In genomic region chr1:166947398-166948043, GRCh38 we compare ENCODE assay signal across 8 cellular contexts. TPM values are rescaled to one million over a fixed set of nuclear protein-coding genes. Genes with fewer than 3 reads are reported as not detected.
A peak's percentile ranks its signal among the peaks of the same experiment; 100 is the strongest.
DNase-seq lines count a peak whose midpoint lies in the region; ATAC-seq, FAIRE-seq and TF ChIP-seq lines count a peak whose summit lies in the region.

No MANE protein-coding gene starts in this region.

- no peak overlapping the region for H3K27ac Mint-ChIP-seq in stimulated activated memory B cell treated with anti-CD40 and anti-IgM and Interleukin-4, amounts not matched to agents 10 μg/mL and 1 μg/mL and 100 μg/mL, for 72 hours

- no peaks in the 10 kb centered on the region for H3K9me3 Mint-ChIP-seq in stimulated activated memory B cell treated with anti-CD40 and anti-IgM and Interleukin-4, amounts not matched to agents 10 μg/mL and 1 μg/mL and 100 μg/mL, for 72 hours

- peak; percentile 10 for DNase-seq in GDM1 (lab: John Stamatoyannopoulos, UW)
- DNase-seq in NB4 (ENCODE audit: low read depth): peak; percentile 67
- peak; percentile 64 for DNase-seq in brain microvascular endothelial cell
- peak; percentile 86 for DNase-seq in kidney
- DNase-seq in NOMO-1 treated with dmso at 0.1 percent for 144 hours (lab: John Stamatoyannopoulos, UW; ENCODE audit: unreplicated experiment): no peak
- no peak for DNase-seq in effector memory CD4-positive, alpha-beta T cell

- TF ChIP-seq CTCF in NB4 (IDR thresholded peaks at IDR 0.05; ENCODE audit: low read depth, low read length) (no peak), brain microvascular endothelial cell (IDR thresholded peaks at IDR 0.05; ENCODE audit: low read depth, low read length, missing control alignments) (no peak), kidney (IDR thresholded peaks at IDR 0.05; ENCODE audit: borderline replicate concordance, extremely low read depth, insufficient read depth) (no peak)

- no peak for FAIRE-seq in kidney (lab: Jason Lieb, UNC)

- H3K27ac ChIP-seq in brain microvascular endothelial cell (no peak overlapping the region), kidney (ENCODE audit: low read depth in 2 of 2, low read length in 2 of 2) (no peak overlapping the region)
- no peak overlapping the region for H3K27ac ChIP-seq in effector memory CD4-positive, alpha-beta T cell (ENCODE audit: insufficient read depth, low read length, poor library complexity, severe bottlenecking)

- no peak for TF ChIP-seq POLR2A in NB4 (IDR thresholded peaks at IDR 0.05; ENCODE audit: extremely low read depth, insufficient read length)

- H3K4me1 ChIP-seq in kidney (ENCODE audit: control insufficient read depth in 1 of 2, insufficient read depth in 1 of 2, low read depth in 1 of 2, low read length in 2 of 2): peaks cover 0 to 6% of the 10 kb centered on the region in 2 donors
- H3K4me1 ChIP-seq in effector memory CD4-positive, alpha-beta T cell (ENCODE audit: control insufficient read depth, insufficient read depth, low read length, poor library complexity, severe bottlenecking): no peaks in the 10 kb centered on the region

- peaks cover 66% of the 10 kb centered on the region for H3K27me3 Mint-ChIP-seq in stimulated activated memory B cell treated with anti-CD40 and anti-IgM and Interleukin-4, amounts not matched to agents 10 μg/mL and 1 μg/mL and 100 μg/mL, for 72 hours

- H3K36me3 ChIP-seq in brain microvascular endothelial cell (replicated peaks): no peaks in the 10 kb centered on the region
- no peaks in the 10 kb centered on the region for H3K36me3 ChIP-seq in kidney (ENCODE audit: control insufficient read depth in 1 of 2, insufficient read depth in 2 of 2, low read length in 2 of 2)
- H3K36me3 ChIP-seq in effector memory CD4-positive, alpha-beta T cell (ENCODE audit: control insufficient read depth, insufficient read depth, low read length): no peaks in the 10 kb centered on the region

- no peak overlapping the region for H3K4me3 ChIP-seq in NB4 (ENCODE audit: low read depth, low read length)
- H3K4me3 ChIP-seq in brain microvascular endothelial cell (ENCODE audit: low read depth, low read length): peak overlapping the region; percentile 37
- peak overlapping the region; percentile 41 to 45 for H3K4me3 ChIP-seq in kidney (ENCODE audit: low read length in 2 of 2)
- no peak overlapping the region for H3K4me3 ChIP-seq in effector memory CD4-positive, alpha-beta T cell (ENCODE audit: insufficient read depth, low read depth, low read length, poor library complexity, severe bottlenecking)

- H3K9ac ChIP-seq in kidney (ENCODE audit: low read length in 2 of 2): no peak overlapping the region

- H3K4me3 Mint-ChIP-seq in stimulated activated memory B cell treated with anti-CD40 and anti-IgM and Interleukin-4, amounts not matched to agents 10 μg/mL and 1 μg/mL and 100 μg/mL, for 72 hours: peak overlapping the region; percentile 67

- no peaks in the 10 kb centered on the region for H3K36me3 Mint-ChIP-seq in stimulated activated memory B cell treated with anti-CD40 and anti-IgM and Interleukin-4, amounts not matched to agents 10 μg/mL and 1 μg/mL and 100 μg/mL, for 72 hours

- H3K9me3 ChIP-seq in kidney (ENCODE audit: control insufficient read depth in 1 of 2, low read length in 2 of 2): no peaks in the 10 kb centered on the region
- no peaks in the 10 kb centered on the region for H3K9me3 ChIP-seq in effector memory CD4-positive, alpha-beta T cell (ENCODE audit: control insufficient read depth, low read length)

- peaks cover 11% of the 10 kb centered on the region for H3K27me3 ChIP-seq in brain microvascular endothelial cell (replicated peaks)
- peaks cover 6% of the 10 kb centered on the region for H3K27me3 ChIP-seq in effector memory CD4-positive, alpha-beta T cell (replicated peaks; ENCODE audit: control insufficient read depth, insufficient read depth, low read length, poor library complexity, severe bottlenecking)

- intact Hi-C loops in kidney (cut with DNase I): no loop called here

- in situ Hi-C loops in brain microvascular endothelial cell (cut with HindIII; ENCODE audit: low pct_ligation_motif_present, low sequenced_read_pairs): no loop called here

- H3K4me1 Mint-ChIP-seq in stimulated activated memory B cell treated with anti-CD40 and anti-IgM and Interleukin-4, amounts not matched to agents 10 μg/mL and 1 μg/mL and 100 μg/mL, for 72 hours: peaks cover 18% of the 10 kb centered on the region

- no peak for ATAC-seq in stimulated activated memory B cell treated with anti-CD40 and anti-IgM and Interleukin-4, amounts not matched to agents 10 μg/mL and 1 μg/mL and 100 μg/mL, for 72 hours
- no peak for ATAC-seq in HG02870 (IDR thresholded peaks at IDR 0.05; ENCODE audit: unreplicated experiment)

RNA-seq across cellular contexts. Expression of gene ILDR2, which starts 27.8 kb away (rescaled TPM):
- total RNA-seq in kidney: 5.9 TPM
- 1.5 TPM for polyA plus RNA-seq in kidney (ENCODE audit: insufficient read depth, low read depth, low replicate concordance)

RNA-seq across cellular contexts. Expression of gene MAEL, which starts 41.6 kb away (rescaled TPM):
- 0.54 TPM for total RNA-seq in kidney
- polyA plus RNA-seq in kidney (ENCODE audit: insufficient read depth, low read depth, low replicate concordance): 2.2 TPM

Comparison
In these comparisons a context has a peak if more than half of its experiments do, and no peak if none do; other contexts are left out.
1. DNase-seq: peak in GDM1 (single experiment), NB4 (single experiment), brain microvascular endothelial cell (single experiment) and kidney (single experiment); none in NOMO-1 treated with dmso at 0.1 percent for 144 hours (single experiment) and effector memory CD4-positive, alpha-beta T cell (0 of 3).
2. H3K4me3 ChIP-seq: peak in brain microvascular endothelial cell (single experiment) and kidney (2 of 2); none in NB4 (single experiment) and effector memory CD4-positive, alpha-beta T cell (single experiment).